Comparison of ENCODE assay signal across 34 cellular contexts in the genomic region with DNA sequence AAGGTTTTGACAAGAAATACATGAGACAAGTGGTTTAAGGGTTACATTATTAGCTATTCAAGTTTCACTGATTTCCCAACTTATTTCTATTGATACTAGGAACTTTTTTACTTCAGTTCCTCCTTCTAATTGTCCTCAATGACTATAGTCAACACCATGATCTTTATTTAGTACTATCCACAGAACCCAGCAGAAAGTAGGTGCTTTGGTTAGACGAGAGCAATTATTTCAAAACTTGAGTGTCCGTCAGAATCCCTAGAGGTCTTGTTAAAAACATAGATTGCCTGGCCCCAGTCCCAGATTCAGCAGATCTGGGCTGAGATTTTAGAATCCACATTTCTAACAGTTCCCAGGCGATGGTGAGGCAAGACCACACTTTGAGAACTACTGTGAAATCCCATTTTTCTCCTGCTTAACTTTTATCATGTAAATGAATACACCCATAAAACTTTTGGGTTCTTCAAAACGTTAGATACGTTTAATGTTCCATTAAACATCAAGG. TPM values are rescaled to one million over a fixed set of nuclear protein-coding genes. Genes with fewer than 3 reads are reported as not detected.
"Had no signal": no experiment of that assay in that cellular context is flagged by ENCODE, and none has a peak within 500 bp of the region (broad histone marks: within the 10 kb centered on the region; RNA-seq: fewer than 3 reads in every experiment).

No MANE protein-coding gene starts in this region.

- H3K27ac ChIP-seq: esophagus squamous epithelium, gastrocnemius medialis, prostate gland, right atrium auricular region, stomach, testis, tibial artery, upper lobe of left lung, vagina had no signal

- H3K4me3 ChIP-seq: esophagus squamous epithelium, gastrocnemius medialis, prostate gland, right atrium auricular region, smooth muscle cell, stomach, testis, tibial artery, upper lobe of left lung, vagina had no signal

- H3K4me1 ChIP-seq: prostate gland, testis had no signal

- H3K27ac Mint-ChIP-seq: effector memory CD8-positive, alpha-beta T cell; naive thymus-derived CD4-positive, alpha-beta T cell; nephron progenitor cell; stimulated activated effector memory CD8-positive, alpha-beta T cell treated with anti-CD3 and anti-CD28 coated beads, Interleukin-12 subunit alpha, Interleukin-12 subunit beta, amount 100 ng/mL, for 72 hours had no signal

- DNase-seq: cortex of kidney; effector memory CD8-positive, alpha-beta T cell; erythroblast; esophagus squamous epithelium; foreskin fibroblast; gastrocnemius medialis; head of caudate nucleus; mesendoderm; midbrain; naive thymus-derived CD4-positive, alpha-beta T cell; nephron progenitor cell; nucleus accumbens; stimulated activated CD4-positive, alpha-beta T cell treated with anti-CD3 and anti-CD28 coated beads, Interleukin-12 subunit alpha, Interleukin-12 subunit beta, amount 100 ng/mL, for 4 hours; stimulated activated CD4-positive, alpha-beta T cell treated with anti-CD3 and anti-CD28 coated beads, Interleukin-2, amount 100 ng/mL, for 24 hours; stimulated activated CD4-positive, alpha-beta T cell treated with anti-CD3 and anti-CD28 coated beads, Interleukin-4, amount 100 ng/mL, for 24 hours; stimulated activated naive CD4-positive, alpha-beta T cell treated with Interleukin-2 at 50 U/mL for 16 hours; stomach; substantia nigra; testis; tibial artery had no signal

- H3K9me3 Mint-ChIP-seq: effector memory CD8-positive, alpha-beta T cell; naive thymus-derived CD4-positive, alpha-beta T cell; nephron progenitor cell; stimulated activated effector memory CD8-positive, alpha-beta T cell treated with anti-CD3 and anti-CD28 coated beads, Interleukin-12 subunit alpha, Interleukin-12 subunit beta, amount 100 ng/mL, for 72 hours had no signal

- H3K4me3 Mint-ChIP-seq: effector memory CD8-positive, alpha-beta T cell; naive thymus-derived CD4-positive, alpha-beta T cell; nephron progenitor cell; stimulated activated effector memory CD8-positive, alpha-beta T cell treated with anti-CD3 and anti-CD28 coated beads, Interleukin-12 subunit alpha, Interleukin-12 subunit beta, amount 100 ng/mL, for 72 hours had no signal

- H3K27me3 ChIP-seq: esophagus squamous epithelium, gastrocnemius medialis, right atrium auricular region, stomach, testis, tibial artery, upper lobe of left lung, vagina had no signal

- H3K9me3 ChIP-seq: esophagus squamous epithelium, gastrocnemius medialis, prostate gland, right atrium auricular region, stomach, testis, tibial artery, upper lobe of left lung, vagina had no signal

- ATAC-seq: effector memory CD8-positive, alpha-beta T cell; gastrocnemius medialis; naive thymus-derived CD4-positive, alpha-beta T cell; sciatic nerve; stimulated activated effector memory CD8-positive, alpha-beta T cell treated with anti-CD3 and anti-CD28 coated beads, Interleukin-12 subunit alpha, Interleukin-12 subunit beta, amount 100 ng/mL, for 72 hours had no signal

- H3K27me3 Mint-ChIP-seq: effector memory CD8-positive, alpha-beta T cell; naive thymus-derived CD4-positive, alpha-beta T cell had no signal

- H3K36me3 ChIP-seq: prostate gland had no signal

RNA-seq across cellular contexts. Expression of a gene that starts 51.8 kb away (rescaled TPM):
- total RNA-seq: dermis microvascular lymphatic vessel endothelial cell; esophagus squamous epithelium; gastrocnemius medialis; glomerular endothelial cell; liver; lung microvascular endothelial cell; mucosa of gallbladder; naive thymus-derived CD4-positive, alpha-beta T cell; osteocyte; prostate gland; right atrium auricular region; sciatic nerve; smooth muscle cell; upper lobe of left lung; vagina had no signal
- polyA plus RNA-seq: keratinocyte; liver; naive thymus-derived CD4-positive, alpha-beta T cell; smooth muscle cell; stomach had no signal
